15 cellular contexts compared by ENCODE assay signal in genomic region chr10:119665901-119666708, GRCh38. TPM values are rescaled to one million over a fixed set of nuclear protein-coding genes. Genes with fewer than 3 reads are reported as not detected.
DNase-seq lines count a peak whose midpoint lies in the region; ATAC-seq and TF ChIP-seq lines count a peak whose summit lies in the region.
"Had no signal": no experiment of that assay in that cellular context is flagged by ENCODE, and none has a peak within 500 bp of the region (broad histone marks: within the 10 kb centered on the region; RNA-seq: fewer than 3 reads in every experiment).

No MANE protein-coding gene starts in this region.

- H3K9ac ChIP-seq in adipocyte (ENCODE audit: low read length) (peak overlapping the region; percentile 79), subcutaneous abdominal adipose tissue (ENCODE audit: low read length in 5 of 5) (peak overlapping the region in 2 of 5 donors; percentile 0 to 34)

- intact Hi-C loops in left ventricle myocardium superior (cut with micrococcal nuclease) = no loop called here

- ATAC-seq in left ventricle myocardium superior = no peak

- H3K36me3 ChIP-seq in cardiac muscle cell (peaks cover 6% of the 10 kb centered on the region), adipocyte (ENCODE audit: control insufficient read depth, insufficient read depth, low read length, severe bottlenecking) (peaks cover 13% of the 10 kb centered on the region), subcutaneous abdominal adipose tissue (ENCODE audit: control insufficient read depth in 5 of 5, insufficient read depth in 5 of 5, low read length in 5 of 5) (peaks cover 0 to 24% (median 16%) of the 10 kb centered on the region in 5 donors)

- peak overlapping the region; percentile 94 for H3K27ac ChIP-seq in cardiac muscle cell
- H3K27ac ChIP-seq in subcutaneous abdominal adipose tissue (ENCODE audit: low read depth, low read length) = peak overlapping the region; percentile 83

- H3K27me3 ChIP-seq in cardiac muscle cell = no peaks in the 10 kb centered on the region
- H3K27me3 ChIP-seq in adipocyte (replicated peaks; ENCODE audit: control insufficient read depth, insufficient read depth, low read length) = no peaks in the 10 kb centered on the region
- no peaks in the 10 kb centered on the region for H3K27me3 ChIP-seq in subcutaneous abdominal adipose tissue (ENCODE audit: control insufficient read depth in 5 of 5, insufficient read depth in 4 of 5, low read length in 5 of 5)
- H3K27me3 ChIP-seq: BE2C had no signal

- TF ChIP-seq CTCF in cardiac muscle cell (IDR thresholded peaks at IDR 0.05; ENCODE audit: low read depth, low read length) = no peak

- H3K4me1 ChIP-seq in cardiac muscle cell (ENCODE audit: low read depth) (peaks cover 53% of the 10 kb centered on the region), adipocyte (ENCODE audit: control insufficient read depth, insufficient read depth, low read length) (peaks cover 72% of the 10 kb centered on the region), subcutaneous abdominal adipose tissue (ENCODE audit: control insufficient read depth in 5 of 5, insufficient read depth in 5 of 5, low read length in 5 of 5) (peaks cover 20 to 80% (median 73%) of the 10 kb centered on the region in 5 donors)

- H3K9me3 ChIP-seq in cardiac muscle cell (ENCODE audit: low read depth) (no peaks in the 10 kb centered on the region), adipocyte (ENCODE audit: control insufficient read depth, low read length) (no peaks in the 10 kb centered on the region), subcutaneous abdominal adipose tissue (ENCODE audit: control insufficient read depth in 5 of 5, low read length in 5 of 5) (no peaks in the 10 kb centered on the region)
- H3K9me3 ChIP-seq: BE2C had no signal

- H3K4me3 ChIP-seq in cardiac muscle cell (no peak overlapping the region), adipocyte (ENCODE audit: low read length) (peak overlapping the region; percentile 2), subcutaneous abdominal adipose tissue (ENCODE audit: low read depth in 1 of 5, low read length in 5 of 5) (peak overlapping the region in 1 of 5 donors; percentile 7)

- peak in 1 of 2 donors; percentile 50 for DNase-seq in cardiac muscle cell (ENCODE audit: low read depth in 1 of 2, low spot score in 1 of 2)
- DNase-seq in left ventricle myocardium superior = no peak
- DNase-seq in adipocyte (ENCODE audit: low read depth) = no peak
- DNase-seq in kidney tubule cell (ENCODE audit: low spot score) = peak; percentile 37
- DNase-seq in stimulated activated CD4-positive, alpha-beta T cell treated with anti-CD3 and anti-CD28 coated beads, Interleukin-4, amount 100 ng/mL, for 24 hours = no peak
- no peak for DNase-seq in inferior parietal cortex (ENCODE audit: extremely low spot score)
- DNase-seq in HuH-7.5 (ENCODE audit: low spot score) = no peak
- DNase-seq: activated T-cell treated with anti-CD3 and anti-CD28 coated beads for 4 hours; BE2C; erythroblast; immature natural killer cell; MM.1S; NCI-H446 treated with DMSO at 0.1 percent for 48 hours; stimulated activated CD8-positive, alpha-beta memory T cell treated with anti-CD3 and anti-CD28 coated beads, Interleukin-4, amount 100 ng/mL, for 48 hours had no signal

RNA-seq across cellular contexts. Expression of gene BAG3, which starts 14.9 kb away (rescaled TPM):
- 37.8 and 45.4 TPM in 2 replicates for total RNA-seq in cardiac muscle cell
- 62.3 and 64.2 TPM in 2 replicates for polyA plus RNA-seq in cardiac muscle cell
- 151 TPM for total RNA-seq in left ventricle myocardium superior

RNA-seq across cellular contexts. Expression of gene INPP5F, which starts 59.7 kb away (rescaled TPM):
- total RNA-seq in cardiac muscle cell (15.7 and 19.9 TPM in 2 replicates), left ventricle myocardium superior (4.0 TPM)
- 8.4 and 10.2 TPM in 2 replicates for polyA plus RNA-seq in cardiac muscle cell
